ENCODE assay signal across 1 cellular context in genomic region chr1:84506729-84507453, GRCh38.
TF ChIP-seq lines count a peak whose summit lies in the region.

No MANE protein-coding gene starts in this region.

TF ChIP-seq in K562, 482 proteins besides CTCF, POLR2A, EP300 and RAD21 (continued from another document and continues in another):
- TF ChIP-seq MGA (IDR thresholded peaks at IDR 0.05) (peak; percentile 18; the same call in 1 of the 2 replicates), MAX (CRISPR knock-in tag; IDR thresholded peaks at IDR 0.05) (no peak), ZNF766 (CRISPR knock-in tag; conservative IDR thresholded peaks at IDR 0.05) (0 out of 2 replicates have a peak, but pooled peaks have one; percentile 6), ETS1 (conservative IDR thresholded peaks at IDR 0.05; ENCODE audit: control insufficient read depth, low read depth, low read length) (peak; percentile 97), MTA2 (IDR thresholded peaks at IDR 0.05; ENCODE audit: low read depth) (no peak), EZH2 (IDR thresholded peaks at IDR 0.05; ENCODE audit: borderline replicate concordance, low read depth, low read length) (no peak), TEAD2 (tag; IDR thresholded peaks at IDR 0.05) (no peak), SMAD4 (CRISPR knock-in tag; conservative IDR thresholded peaks at IDR 0.05) (no peak; the same call in 1 of the 2 replicates), ZNF274 (IDR thresholded peaks at IDR 0.05; ENCODE audit: borderline replicate concordance, low read depth, low read length) (no peak), EWSR1 (IDR thresholded peaks at IDR 0.05; ENCODE audit: borderline replicate concordance, low read depth, partially characterized antibody) (no peak), NFE2L1 (tag; IDR thresholded peaks at IDR 0.05; ENCODE audit: borderline replicate concordance, low read depth) (no peak), ZNF609 (CRISPR knock-in tag; IDR thresholded peaks at IDR 0.05; ENCODE audit: borderline replicate concordance) (no peak), SNRNP70 (optimal IDR thresholded peaks at IDR 0.05; ENCODE audit: low read depth, low read length) (no peak), LCOR (CRISPR knock-in tag; IDR thresholded peaks at IDR 0.05) (no peak), ETS2 (tag; IDR thresholded peaks at IDR 0.05; ENCODE audit: borderline replicate concordance, poor library complexity, severe bottlenecking) (no peak), CCAR2 (IDR thresholded peaks at IDR 0.05; ENCODE audit: low read depth, low read length) (no peak), HDAC3 (IDR thresholded peaks at IDR 0.05; ENCODE audit: borderline replicate concordance, partially characterized antibody) (no peak), PRPF4 (IDR thresholded peaks at IDR 0.05; ENCODE audit: insufficient read depth, low read depth, low read length, poor library complexity, severe bottlenecking) (no peak), ASH1L (IDR thresholded peaks at IDR 0.05; ENCODE audit: borderline replicate concordance, low read depth, partially characterized antibody) (no peak), MYBL2 (IDR thresholded peaks at IDR 0.05; ENCODE audit: low read depth) (peak; percentile 59), MYBL2 (CRISPR knock-in tag; IDR thresholded peaks at IDR 0.05; ENCODE audit: borderline replicate concordance) (no peak), NFIX (CRISPR knock-in tag; IDR thresholded peaks at IDR 0.05; ENCODE audit: low read depth) (no peak), ZNF785 (CRISPR knock-in tag; IDR thresholded peaks at IDR 0.05) (no peak), RFX7 (CRISPR knock-in tag; IDR thresholded peaks at IDR 0.05) (no peak), JUND (IDR thresholded peaks at IDR 0.05; ENCODE audit: borderline replicate concordance, low read depth, low read length) (no peak), JUND (tag; IDR thresholded peaks at IDR 0.05; ENCODE audit: borderline replicate concordance, low read depth, low read length) (no peak), ZNF77 (CRISPR knock-in tag; IDR thresholded peaks at IDR 0.05) (no peak), HDAC6 (IDR thresholded peaks at IDR 0.05; ENCODE audit: low read depth, low read length) (no peak), ZNF280A (IDR thresholded peaks at IDR 0.05; ENCODE audit: low read depth, partially characterized antibody) (no peak), TCF15 (CRISPR knock-in tag; IDR thresholded peaks at IDR 0.05) (no peak), ZFP36 (IDR thresholded peaks at IDR 0.05; ENCODE audit: low read depth, low read length, partially characterized antibody) (no peak), ZNF395 (CRISPR knock-in tag; IDR thresholded peaks at IDR 0.05) (peak; percentile 19; the same call in 1 of the 2 replicates)
